8 cellular contexts compared by ENCODE assay signal in the genomic region with DNA sequence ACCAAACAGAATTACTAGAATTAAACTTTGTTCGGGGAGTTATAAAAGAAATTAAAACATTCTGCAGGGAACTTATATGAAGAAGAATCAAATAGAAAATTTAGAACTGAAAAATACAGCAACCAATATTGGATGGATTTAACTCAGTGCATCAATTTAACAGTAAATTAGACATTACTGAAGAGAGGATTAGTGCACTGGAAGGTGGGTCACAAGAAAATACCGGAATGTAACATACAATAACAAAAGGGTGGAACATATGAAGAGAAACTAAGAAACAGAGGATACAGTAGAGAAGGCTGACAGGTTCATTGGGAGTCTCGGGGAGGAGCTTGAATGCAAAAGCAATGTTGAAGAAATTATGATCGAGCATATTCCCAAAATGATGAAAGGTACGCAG.
"Had no signal": no experiment of that assay in that cellular context is flagged by ENCODE, and none has a peak within 500 bp of the region (broad histone marks: within the 10 kb centered on the region; RNA-seq: fewer than 3 reads in every experiment).

No MANE protein-coding gene starts in this region.

- ATAC-seq: HepG2 had no signal

- DNase-seq: GM23248, GOT3, H9, HCEC 1CT, HFFc6, KG1 had no signal

- H2AFZ ChIP-seq: GM23248 had no signal

- H3K27ac ChIP-seq: GM23248, HL-60 had no signal

- H3K9ac ChIP-seq: GM23248 had no signal

- H3K4me3 ChIP-seq: GM23248 had no signal
